ENCODE assay signal across 1 cellular context in the genomic region with DNA sequence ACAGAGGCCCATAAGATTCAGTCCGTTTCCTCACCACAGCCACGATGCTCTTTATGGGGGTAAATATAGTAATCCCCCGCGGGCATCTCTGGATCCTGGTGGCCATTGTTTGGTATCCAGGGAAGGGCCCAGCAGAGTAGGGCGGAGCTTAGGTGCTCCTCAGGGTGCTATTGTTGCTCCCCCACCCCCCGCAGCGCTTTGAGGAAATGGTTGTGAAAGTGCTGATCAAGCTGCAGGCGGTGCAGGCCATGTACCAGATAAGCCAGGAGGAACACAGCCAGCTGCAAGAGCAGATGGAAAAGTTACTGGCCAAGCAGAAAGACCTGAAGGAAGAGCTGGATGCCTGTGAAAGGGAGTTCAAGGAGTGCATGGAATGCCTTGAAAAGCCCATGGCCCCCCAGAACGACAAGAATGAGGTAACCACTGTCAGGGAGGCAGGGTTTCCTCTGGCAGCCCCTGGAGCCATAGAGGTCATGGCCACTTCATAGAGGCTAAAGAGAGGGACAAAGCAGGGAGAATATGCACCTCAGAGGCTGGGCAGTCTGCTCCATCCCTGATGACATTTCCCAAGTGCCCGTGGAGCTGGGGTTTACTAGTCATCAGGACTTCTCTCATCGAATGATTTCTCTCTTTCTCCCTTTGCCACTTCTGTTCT.
TF ChIP-seq lines count a peak whose summit lies in the region.

No MANE protein-coding gene starts in this region.

TF ChIP-seq in K562, 482 proteins besides CTCF, POLR2A, EP300 and RAD21 (continued from another document and continues in another):
- TF ChIP-seq, protein P1, sequence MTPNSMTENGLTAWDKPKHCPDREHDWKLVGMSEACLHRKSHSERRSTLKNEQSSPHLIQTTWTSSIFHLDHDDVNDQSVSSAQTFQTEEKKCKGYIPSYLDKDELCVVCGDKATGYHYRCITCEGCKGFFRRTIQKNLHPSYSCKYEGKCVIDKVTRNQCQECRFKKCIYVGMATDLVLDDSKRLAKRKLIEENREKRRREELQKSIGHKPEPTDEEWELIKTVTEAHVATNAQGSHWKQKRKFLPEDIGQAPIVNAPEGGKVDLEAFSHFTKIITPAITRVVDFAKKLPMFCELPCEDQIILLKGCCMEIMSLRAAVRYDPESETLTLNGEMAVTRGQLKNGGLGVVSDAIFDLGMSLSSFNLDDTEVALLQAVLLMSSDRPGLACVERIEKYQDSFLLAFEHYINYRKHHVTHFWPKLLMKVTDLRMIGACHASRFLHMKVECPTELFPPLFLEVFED (CRISPR knock-in tag; conservative IDR thresholded peaks at IDR 0.05): no peak
- TF ChIP-seq RB1 (IDR thresholded peaks at IDR 0.05; ENCODE audit: low read depth): peak; percentile 67
- no peak for TF ChIP-seq NCOA4 (IDR thresholded peaks at IDR 0.05; ENCODE audit: partially characterized antibody)
- no peak for TF ChIP-seq GABPB1 (CRISPR knock-in tag; IDR thresholded peaks at IDR 0.05)
- 0 out of 2 replicates have a peak, but pooled peaks have one; percentile 63 for TF ChIP-seq MYNN (IDR thresholded peaks at IDR 0.05)
- no peak for TF ChIP-seq MYNN (CRISPR knock-in tag; IDR thresholded peaks at IDR 0.05)
- peak; percentile 80 for TF ChIP-seq MAFK (IDR thresholded peaks at IDR 0.05; ENCODE audit: low read length)
- peak; percentile 16; the same call in 1 of the 2 replicates for TF ChIP-seq ZNF583 (CRISPR knock-in tag; IDR thresholded peaks at IDR 0.05)
- TF ChIP-seq MEIS2 (IDR thresholded peaks at IDR 0.05; ENCODE audit: partially characterized antibody): no peak
- TF ChIP-seq, protein P2, sequence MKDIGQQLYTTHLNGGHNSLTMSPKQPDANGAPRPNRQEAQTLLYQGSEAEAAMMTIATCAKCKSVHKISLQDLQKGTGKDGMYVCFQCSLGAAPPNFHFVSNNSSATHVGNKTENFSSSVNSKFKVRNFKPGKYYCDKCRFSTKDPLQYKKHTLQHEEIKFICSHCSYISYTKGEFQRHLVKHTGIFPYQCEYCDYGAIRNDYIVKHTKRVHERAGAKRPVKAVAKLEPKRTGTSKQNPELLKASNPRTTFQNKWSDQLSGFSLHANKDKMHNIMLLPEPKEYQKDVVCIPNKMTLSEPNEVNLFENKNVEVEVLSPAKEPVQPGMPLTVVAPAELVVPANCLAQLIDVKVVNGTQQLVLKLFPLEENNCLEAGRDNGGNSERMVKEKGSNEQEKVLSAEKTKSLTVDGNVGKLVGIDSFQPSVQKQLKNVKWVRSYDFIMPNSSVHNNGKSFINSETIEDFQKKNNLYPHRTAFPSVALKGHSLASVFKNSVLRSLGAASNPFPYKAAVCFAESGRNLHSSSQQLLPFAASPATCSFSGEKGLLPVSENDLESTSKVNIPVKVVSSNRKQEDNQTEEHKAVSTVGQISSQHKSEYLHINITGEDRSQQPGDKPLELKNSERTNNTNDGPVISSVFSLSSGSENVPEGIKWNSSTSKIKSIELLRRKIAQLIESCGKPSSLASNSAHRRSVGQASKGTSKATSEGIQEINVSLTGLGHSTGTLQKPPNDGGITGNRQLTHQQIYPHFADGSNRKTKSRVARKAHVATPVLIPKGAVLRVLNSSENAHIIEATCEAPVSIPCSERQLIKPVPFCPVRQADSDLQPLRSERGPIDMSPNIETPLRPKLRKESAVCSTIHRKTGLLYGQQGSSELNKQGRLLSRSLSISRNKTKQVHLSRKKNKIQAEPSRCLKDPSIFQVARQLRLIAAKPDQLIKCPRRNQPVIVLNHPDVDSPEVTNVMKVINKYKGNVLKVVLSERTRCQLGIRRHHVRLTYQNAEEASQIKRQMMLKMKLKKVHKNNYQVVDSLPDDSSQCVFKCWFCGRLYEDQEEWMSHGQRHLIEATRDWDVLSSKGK (CRISPR knock-in tag; IDR thresholded peaks at IDR 0.05): no peak
- TF ChIP-seq, protein P3, sequence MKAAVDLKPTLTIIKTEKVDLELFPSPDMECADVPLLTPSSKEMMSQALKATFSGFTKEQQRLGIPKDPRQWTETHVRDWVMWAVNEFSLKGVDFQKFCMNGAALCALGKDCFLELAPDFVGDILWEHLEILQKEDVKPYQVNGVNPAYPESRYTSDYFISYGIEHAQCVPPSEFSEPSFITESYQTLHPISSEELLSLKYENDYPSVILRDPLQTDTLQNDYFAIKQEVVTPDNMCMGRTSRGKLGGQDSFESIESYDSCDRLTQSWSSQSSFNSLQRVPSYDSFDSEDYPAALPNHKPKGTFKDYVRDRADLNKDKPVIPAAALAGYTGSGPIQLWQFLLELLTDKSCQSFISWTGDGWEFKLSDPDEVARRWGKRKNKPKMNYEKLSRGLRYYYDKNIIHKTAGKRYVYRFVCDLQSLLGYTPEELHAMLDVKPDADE (conservative IDR thresholded peaks at IDR 0.05; ENCODE audit: control insufficient read depth, low read depth, low read length): peak; percentile 76
- peak; percentile 8; the same call in 1 of the 2 replicates for TF ChIP-seq ZNF354B (CRISPR knock-in tag; IDR thresholded peaks at IDR 0.05)
- peak; percentile 89 for TF ChIP-seq SPI1 (IDR thresholded peaks at IDR 0.05; ENCODE audit: borderline replicate concordance, low read depth, low read length)
- peak in 1 of 2 experiments; percentile 60; a peak in 1 of 4 replicates for TF ChIP-seq ETV6 (IDR thresholded peaks at IDR 0.05; ENCODE audit: borderline replicate concordance in 1 of 2, low read depth in 2 of 2, low read length in 1 of 2)
- no peak for TF ChIP-seq ETV6 (CRISPR knock-in tag; IDR thresholded peaks at IDR 0.05; ENCODE audit: borderline replicate concordance)
- TF ChIP-seq, protein P4, sequence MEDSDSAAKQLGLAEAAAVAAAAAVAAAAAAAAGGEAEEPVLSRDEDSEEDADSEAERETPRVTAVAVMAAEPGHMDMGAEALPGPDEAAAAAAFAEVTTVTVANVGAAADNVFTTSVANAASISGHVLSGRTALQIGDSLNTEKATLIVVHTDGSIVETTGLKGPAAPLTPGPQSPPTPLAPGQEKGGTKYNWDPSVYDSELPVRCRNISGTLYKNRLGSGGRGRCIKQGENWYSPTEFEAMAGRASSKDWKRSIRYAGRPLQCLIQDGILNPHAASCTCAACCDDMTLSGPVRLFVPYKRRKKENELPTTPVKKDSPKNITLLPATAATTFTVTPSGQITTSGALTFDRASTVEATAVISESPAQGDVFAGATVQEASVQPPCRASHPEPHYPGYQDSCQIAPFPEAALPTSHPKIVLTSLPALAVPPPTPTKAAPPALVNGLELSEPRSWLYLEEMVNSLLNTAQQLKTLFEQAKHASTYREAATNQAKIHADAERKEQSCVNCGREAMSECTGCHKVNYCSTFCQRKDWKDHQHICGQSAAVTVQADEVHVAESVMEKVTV (CRISPR knock-in tag; IDR thresholded peaks at IDR 0.05): no peak
- TF ChIP-seq, protein P5, sequence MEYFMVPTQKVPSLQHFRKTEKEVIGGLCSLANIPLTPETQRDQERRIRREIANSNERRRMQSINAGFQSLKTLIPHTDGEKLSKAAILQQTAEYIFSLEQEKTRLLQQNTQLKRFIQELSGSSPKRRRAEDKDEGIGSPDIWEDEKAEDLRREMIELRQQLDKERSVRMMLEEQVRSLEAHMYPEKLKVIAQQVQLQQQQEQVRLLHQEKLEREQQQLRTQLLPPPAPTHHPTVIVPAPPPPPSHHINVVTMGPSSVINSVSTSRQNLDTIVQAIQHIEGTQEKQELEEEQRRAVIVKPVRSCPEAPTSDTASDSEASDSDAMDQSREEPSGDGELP (CRISPR knock-in tag; IDR thresholded peaks at IDR 0.05; ENCODE audit: borderline replicate concordance): peak; percentile 93
- no peak for TF ChIP-seq ZBTB7A (IDR thresholded peaks at IDR 0.05; ENCODE audit: borderline replicate concordance, control insufficient read depth, low read depth, low read length)
- TF ChIP-seq, protein P6, sequence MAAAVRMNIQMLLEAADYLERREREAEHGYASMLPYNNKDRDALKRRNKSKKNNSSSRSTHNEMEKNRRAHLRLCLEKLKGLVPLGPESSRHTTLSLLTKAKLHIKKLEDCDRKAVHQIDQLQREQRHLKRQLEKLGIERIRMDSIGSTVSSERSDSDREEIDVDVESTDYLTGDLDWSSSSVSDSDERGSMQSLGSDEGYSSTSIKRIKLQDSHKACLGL (CRISPR knock-in tag; IDR thresholded peaks at IDR 0.05; ENCODE audit: borderline replicate concordance, poor library complexity, severe bottlenecking): no peak
- TF ChIP-seq EWSR1 (IDR thresholded peaks at IDR 0.05; ENCODE audit: borderline replicate concordance, low read depth, partially characterized antibody): no peak
- no peak for TF ChIP-seq ZC3H8 (IDR thresholded peaks at IDR 0.05)
- TF ChIP-seq, protein P7, sequence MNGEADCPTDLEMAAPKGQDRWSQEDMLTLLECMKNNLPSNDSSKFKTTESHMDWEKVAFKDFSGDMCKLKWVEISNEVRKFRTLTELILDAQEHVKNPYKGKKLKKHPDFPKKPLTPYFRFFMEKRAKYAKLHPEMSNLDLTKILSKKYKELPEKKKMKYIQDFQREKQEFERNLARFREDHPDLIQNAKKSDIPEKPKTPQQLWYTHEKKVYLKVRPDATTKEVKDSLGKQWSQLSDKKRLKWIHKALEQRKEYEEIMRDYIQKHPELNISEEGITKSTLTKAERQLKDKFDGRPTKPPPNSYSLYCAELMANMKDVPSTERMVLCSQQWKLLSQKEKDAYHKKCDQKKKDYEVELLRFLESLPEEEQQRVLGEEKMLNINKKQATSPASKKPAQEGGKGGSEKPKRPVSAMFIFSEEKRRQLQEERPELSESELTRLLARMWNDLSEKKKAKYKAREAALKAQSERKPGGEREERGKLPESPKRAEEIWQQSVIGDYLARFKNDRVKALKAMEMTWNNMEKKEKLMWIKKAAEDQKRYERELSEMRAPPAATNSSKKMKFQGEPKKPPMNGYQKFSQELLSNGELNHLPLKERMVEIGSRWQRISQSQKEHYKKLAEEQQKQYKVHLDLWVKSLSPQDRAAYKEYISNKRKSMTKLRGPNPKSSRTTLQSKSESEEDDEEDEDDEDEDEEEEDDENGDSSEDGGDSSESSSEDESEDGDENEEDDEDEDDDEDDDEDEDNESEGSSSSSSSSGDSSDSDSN (IDR thresholded peaks at IDR 0.05; ENCODE audit: borderline replicate concordance in 1 of 2, low read depth in 2 of 2, low read length in 2 of 2): no peak
- TF ChIP-seq PHTF2 (CRISPR knock-in tag; IDR thresholded peaks at IDR 0.05): no peak
- no peak for TF ChIP-seq RHOXF2B (CRISPR knock-in tag; conservative IDR thresholded peaks at IDR 0.05)
- TF ChIP-seq TRIM24 (IDR thresholded peaks at IDR 0.05): peak; percentile 92 to 94
- 0 out of 4 replicates have a peak, but pooled peaks of 1 of the 2 experiments have one; percentile 19 for TF ChIP-seq TBL1XR1 (IDR thresholded peaks at IDR 0.05; ENCODE audit: low read length in 2 of 2)
- no peak for TF ChIP-seq SMAD3 (CRISPR knock-in tag; conservative IDR thresholded peaks at IDR 0.05)
- TF ChIP-seq, protein P8, sequence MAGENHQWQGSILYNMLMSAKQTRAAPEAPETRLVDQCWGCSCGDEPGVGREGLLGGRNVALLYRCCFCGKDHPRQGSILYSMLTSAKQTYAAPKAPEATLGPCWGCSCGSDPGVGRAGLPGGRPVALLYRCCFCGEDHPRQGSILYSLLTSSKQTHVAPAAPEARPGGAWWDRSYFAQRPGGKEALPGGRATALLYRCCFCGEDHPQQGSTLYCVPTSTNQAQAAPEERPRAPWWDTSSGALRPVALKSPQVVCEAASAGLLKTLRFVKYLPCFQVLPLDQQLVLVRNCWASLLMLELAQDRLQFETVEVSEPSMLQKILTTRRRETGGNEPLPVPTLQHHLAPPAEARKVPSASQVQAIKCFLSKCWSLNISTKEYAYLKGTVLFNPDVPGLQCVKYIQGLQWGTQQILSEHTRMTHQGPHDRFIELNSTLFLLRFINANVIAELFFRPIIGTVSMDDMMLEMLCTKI (IDR thresholded peaks at IDR 0.05; ENCODE audit: partially characterized antibody): no peak
- TF ChIP-seq, protein P9, sequence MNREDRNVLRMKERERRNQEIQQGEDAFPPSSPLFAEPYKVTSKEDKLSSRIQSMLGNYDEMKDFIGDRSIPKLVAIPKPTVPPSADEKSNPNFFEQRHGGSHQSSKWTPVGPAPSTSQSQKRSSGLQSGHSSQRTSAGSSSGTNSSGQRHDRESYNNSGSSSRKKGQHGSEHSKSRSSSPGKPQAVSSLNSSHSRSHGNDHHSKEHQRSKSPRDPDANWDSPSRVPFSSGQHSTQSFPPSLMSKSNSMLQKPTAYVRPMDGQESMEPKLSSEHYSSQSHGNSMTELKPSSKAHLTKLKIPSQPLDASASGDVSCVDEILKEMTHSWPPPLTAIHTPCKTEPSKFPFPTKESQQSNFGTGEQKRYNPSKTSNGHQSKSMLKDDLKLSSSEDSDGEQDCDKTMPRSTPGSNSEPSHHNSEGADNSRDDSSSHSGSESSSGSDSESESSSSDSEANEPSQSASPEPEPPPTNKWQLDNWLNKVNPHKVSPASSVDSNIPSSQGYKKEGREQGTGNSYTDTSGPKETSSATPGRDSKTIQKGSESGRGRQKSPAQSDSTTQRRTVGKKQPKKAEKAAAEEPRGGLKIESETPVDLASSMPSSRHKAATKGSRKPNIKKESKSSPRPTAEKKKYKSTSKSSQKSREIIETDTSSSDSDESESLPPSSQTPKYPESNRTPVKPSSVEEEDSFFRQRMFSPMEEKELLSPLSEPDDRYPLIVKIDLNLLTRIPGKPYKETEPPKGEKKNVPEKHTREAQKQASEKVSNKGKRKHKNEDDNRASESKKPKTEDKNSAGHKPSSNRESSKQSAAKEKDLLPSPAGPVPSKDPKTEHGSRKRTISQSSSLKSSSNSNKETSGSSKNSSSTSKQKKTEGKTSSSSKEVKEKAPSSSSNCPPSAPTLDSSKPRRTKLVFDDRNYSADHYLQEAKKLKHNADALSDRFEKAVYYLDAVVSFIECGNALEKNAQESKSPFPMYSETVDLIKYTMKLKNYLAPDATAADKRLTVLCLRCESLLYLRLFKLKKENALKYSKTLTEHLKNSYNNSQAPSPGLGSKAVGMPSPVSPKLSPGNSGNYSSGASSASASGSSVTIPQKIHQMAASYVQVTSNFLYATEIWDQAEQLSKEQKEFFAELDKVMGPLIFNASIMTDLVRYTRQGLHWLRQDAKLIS (CRISPR knock-in tag; IDR thresholded peaks at IDR 0.05): no peak
- TF ChIP-seq DPF2 (IDR thresholded peaks at IDR 0.05): peak; percentile 91
- peak; percentile 94 for TF ChIP-seq CBFA2T3 (IDR thresholded peaks at IDR 0.05)
- TF ChIP-seq, protein P10, sequence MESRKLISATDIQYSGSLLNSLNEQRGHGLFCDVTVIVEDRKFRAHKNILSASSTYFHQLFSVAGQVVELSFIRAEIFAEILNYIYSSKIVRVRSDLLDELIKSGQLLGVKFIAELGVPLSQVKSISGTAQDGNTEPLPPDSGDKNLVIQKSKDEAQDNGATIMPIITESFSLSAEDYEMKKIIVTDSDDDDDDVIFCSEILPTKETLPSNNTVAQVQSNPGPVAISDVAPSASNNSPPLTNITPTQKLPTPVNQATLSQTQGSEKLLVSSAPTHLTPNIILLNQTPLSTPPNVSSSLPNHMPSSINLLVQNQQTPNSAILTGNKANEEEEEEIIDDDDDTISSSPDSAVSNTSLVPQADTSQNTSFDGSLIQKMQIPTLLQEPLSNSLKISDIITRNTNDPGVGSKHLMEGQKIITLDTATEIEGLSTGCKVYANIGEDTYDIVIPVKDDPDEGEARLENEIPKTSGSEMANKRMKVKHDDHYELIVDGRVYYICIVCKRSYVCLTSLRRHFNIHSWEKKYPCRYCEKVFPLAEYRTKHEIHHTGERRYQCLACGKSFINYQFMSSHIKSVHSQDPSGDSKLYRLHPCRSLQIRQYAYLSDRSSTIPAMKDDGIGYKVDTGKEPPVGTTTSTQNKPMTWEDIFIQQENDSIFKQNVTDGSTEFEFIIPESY (CRISPR knock-in tag; IDR thresholded peaks at IDR 0.05): no peak
- TF ChIP-seq TAF1 (IDR thresholded peaks at IDR 0.05; ENCODE audit: control insufficient read depth, extremely low read depth, insufficient read depth, low read length, severe bottlenecking): no peak
- no peak for TF ChIP-seq RBBP5 (IDR thresholded peaks at IDR 0.05; ENCODE audit: borderline replicate concordance, insufficient read depth, low read length, poor library complexity, severe bottlenecking)
- TF ChIP-seq ZNF263 (CRISPR knock-in tag; IDR thresholded peaks at IDR 0.05; ENCODE audit: borderline replicate concordance): peak; percentile 60; the same call in 1 of the 2 replicates
- no peak for TF ChIP-seq CBX1 (IDR thresholded peaks at IDR 0.05; ENCODE audit: low read depth)
- no peak for TF ChIP-seq ZNF197 (CRISPR knock-in tag; IDR thresholded peaks at IDR 0.05; ENCODE audit: low read depth)
- no peak for TF ChIP-seq NELFE (IDR thresholded peaks at IDR 0.05; ENCODE audit: insufficient read depth, insufficient read length)
